ENCODE assay signal across 8 cellular contexts in genomic region chr3:44439499-44440295, GRCh38. TPM values are rescaled to one million over a fixed set of nuclear protein-coding genes. Genes with fewer than 3 reads are reported as not detected.
DNase-seq lines count a peak whose midpoint lies in the region; ATAC-seq and TF ChIP-seq lines count a peak whose summit lies in the region.

No MANE protein-coding gene starts in this region.

- H3K27ac ChIP-seq in cingulate gyrus (ENCODE audit: low read depth, low read length): peak overlapping the region; percentile 65
- peak overlapping the region; percentile 85 to 88 for H3K27ac ChIP-seq in mucosa of rectum (ENCODE audit: low read depth in 2 of 2, low read length in 2 of 2)

- no peaks in the 10 kb centered on the region for H3K9me3 ChIP-seq in mucosa of rectum (ENCODE audit: control insufficient read depth in 2 of 2, low read length in 2 of 2)

- TF ChIP-seq CTCF in activated B cell treated with CpG ODN at 0.5 μM for 24 hours (IDR thresholded peaks at IDR 0.05): no peak

- H3K36me3 ChIP-seq in mucosa of rectum (ENCODE audit: control insufficient read depth in 2 of 2, insufficient read depth in 2 of 2, low read length in 2 of 2): peaks cover 3 to 6% of the 10 kb centered on the region in 2 donors
- H3K36me3 ChIP-seq in H7 (replicated peaks; ENCODE audit: control insufficient read depth, insufficient read depth, low read length): peaks cover 2% of the 10 kb centered on the region

- peaks cover 21% of the 10 kb centered on the region for H3K4me1 Mint-ChIP-seq in activated B cell treated with CpG ODN at 0.5 μM for 24 hours
- peaks cover 38% of the 10 kb centered on the region for H3K4me1 Mint-ChIP-seq in stimulated activated effector memory CD8-positive, alpha-beta T cell treated with anti-CD3 and anti-CD28 coated beads, Interleukin-12 subunit alpha, Interleukin-12 subunit beta, amount 100 ng/mL, for 72 hours

- H3K9me3 Mint-ChIP-seq in activated B cell treated with CpG ODN at 0.5 μM for 24 hours: no peaks in the 10 kb centered on the region
- H3K9me3 Mint-ChIP-seq in stimulated activated effector memory CD8-positive, alpha-beta T cell treated with anti-CD3 and anti-CD28 coated beads, Interleukin-12 subunit alpha, Interleukin-12 subunit beta, amount 100 ng/mL, for 72 hours: no peaks in the 10 kb centered on the region

- H3K4me3 ChIP-seq in mucosa of rectum (ENCODE audit: low read length in 2 of 2): peak overlapping the region; percentile 45 to 53
- H3K4me3 ChIP-seq in H7 (ENCODE audit: insufficient read depth, low read depth, low read length): no peak overlapping the region

- intact Hi-C loops in activated B cell treated with CpG ODN at 0.5 μM for 24 hours (cut with micrococcal nuclease): loop anchor here (1.0 kb wide), 2 partner anchors 38 to 101 kb away; partner anchors contain the start of genes TCAIM and ZNF445

- H3K27me3 ChIP-seq in mucosa of rectum (ENCODE audit: control insufficient read depth in 2 of 2, insufficient read depth in 2 of 2, low read length in 2 of 2) (no peaks in the 10 kb centered on the region), H7 (ENCODE audit: control insufficient read depth, insufficient read depth, low read length) (no peaks in the 10 kb centered on the region)

- H3K9ac ChIP-seq in mucosa of rectum (ENCODE audit: low read depth in 1 of 2, low read length in 2 of 2): peak overlapping the region; percentile 61 to 62

- DNase-seq in activated B cell treated with CpG ODN at 0.5 μM for 24 hours (no peak), DMS 273 treated with DMSO at 0.1 percent for 48 hours (lab: John Stamatoyannopoulos, UW) (no peak), H7 (no peak)
- peak; percentile 22 to 77 for DNase-seq in stimulated activated effector memory CD8-positive, alpha-beta T cell treated with anti-CD3 and anti-CD28 coated beads, Interleukin-12 subunit alpha, Interleukin-12 subunit beta, amount 100 ng/mL, for 72 hours (ENCODE audit: low spot score in 2 of 2)

- CTCF ChIA-PET in activated B cell treated with CpG ODN at 0.5 μM for 24 hours (lab: Charles Lee): interaction anchor here (1.4 kb wide), 1 partner anchor 101 kb away, joined by 6 read pairs; the partner anchor contains the start of gene TCAIM

- POLR2A ChIA-PET in activated B cell treated with CpG ODN at 0.5 μM for 24 hours (lab: Charles Lee): interaction anchor here (0.7 to 2.5 kb wide), 8 partner anchors 11 to 537 kb away, joined by 3 to 41 read pairs (median 4); partner anchors contain the start of genes EXOSC7, TCAIM, ZDHHC3 and ZKSCAN7

- ATAC-seq in GM19035 (IDR thresholded peaks at IDR 0.05; ENCODE audit: unreplicated experiment) (peak; percentile 96), HG03354 (IDR thresholded peaks at IDR 0.05; ENCODE audit: poor library complexity, severe bottlenecking, unreplicated experiment) (peak; percentile 93), activated B cell treated with CpG ODN at 0.5 μM for 24 hours (ENCODE audit: low read depth) (peak; percentile 90)
- ATAC-seq in stimulated activated effector memory CD8-positive, alpha-beta T cell treated with anti-CD3 and anti-CD28 coated beads, Interleukin-12 subunit alpha, Interleukin-12 subunit beta, amount 100 ng/mL, for 72 hours: peak; percentile 98

- H3K4me3 Mint-ChIP-seq in activated B cell treated with CpG ODN at 0.5 μM for 24 hours: peak overlapping the region; percentile 66
- peak overlapping the region; percentile 25 for H3K4me3 Mint-ChIP-seq in stimulated activated effector memory CD8-positive, alpha-beta T cell treated with anti-CD3 and anti-CD28 coated beads, Interleukin-12 subunit alpha, Interleukin-12 subunit beta, amount 100 ng/mL, for 72 hours

- peaks cover 14% of the 10 kb centered on the region for H3K36me3 Mint-ChIP-seq in activated B cell treated with CpG ODN at 0.5 μM for 24 hours (ENCODE audit: low read depth)
- H3K36me3 Mint-ChIP-seq in stimulated activated effector memory CD8-positive, alpha-beta T cell treated with anti-CD3 and anti-CD28 coated beads, Interleukin-12 subunit alpha, Interleukin-12 subunit beta, amount 100 ng/mL, for 72 hours: peaks cover 4% of the 10 kb centered on the region

- H3K27me3 Mint-ChIP-seq in activated B cell treated with CpG ODN at 0.5 μM for 24 hours: no peaks in the 10 kb centered on the region

- peak overlapping the region; percentile 92 for H3K27ac Mint-ChIP-seq in activated B cell treated with CpG ODN at 0.5 μM for 24 hours
- peak overlapping the region; percentile 7 for H3K27ac Mint-ChIP-seq in stimulated activated effector memory CD8-positive, alpha-beta T cell treated with anti-CD3 and anti-CD28 coated beads, Interleukin-12 subunit alpha, Interleukin-12 subunit beta, amount 100 ng/mL, for 72 hours

- peaks cover 9 to 16% of the 10 kb centered on the region in 2 donors for H3K4me1 ChIP-seq in mucosa of rectum (ENCODE audit: control insufficient read depth in 2 of 2, insufficient read depth in 2 of 2, low read length in 2 of 2)

RNA-seq across cellular contexts. Expression of gene ZNF445, which starts 37.8 kb away (rescaled TPM):
- total RNA-seq in activated B cell treated with CpG ODN at 0.5 μM for 24 hours: 17.3 and 19.5 TPM in 2 replicates
- total RNA-seq in H7 (2014; rRNA removed; shearing (Covaris generic)): 7.1 and 9.9 TPM in 2 replicates

Comparison
In these comparisons a context has a peak if more than half of its experiments do, and no peak if none do; other contexts are left out.
1. DNase-seq: peak in stimulated activated effector memory CD8-positive, alpha-beta T cell treated with anti-CD3 and anti-CD28 coated beads, Interleukin-12 subunit alpha, Interleukin-12 subunit beta, amount 100 ng/mL, for 72 hours (2 of 2); none in activated B cell treated with CpG ODN at 0.5 μM for 24 hours (single experiment), DMS 273 treated with DMSO at 0.1 percent for 48 hours (single experiment) and H7 (single experiment).
2. Peak in every context shown above with its lines, with median percentiles within 50 percentile points of each other: ATAC-seq.